Comparison of ENCODE assay signal across 1 cellular context in genomic region chr19:39670998-39671397, GRCh38.
TF ChIP-seq lines count a peak whose summit lies in the region.

No MANE protein-coding gene starts in this region.

TF ChIP-seq in WTC11, 78 proteins besides CTCF, POLR2A, EP300 and RAD21 (continued from another document):
- TF ChIP-seq PRDM15 (CRISPR knock-in tag; IDR thresholded peaks at IDR 0.05) = peak; percentile 76
